Comparison of ENCODE assay signal across 20 cellular contexts in genomic region chr11:108388576-108388975, GRCh38.
DNase-seq lines count a peak whose midpoint lies in the region; ATAC-seq, FAIRE-seq and TF ChIP-seq lines count a peak whose summit lies in the region.
"Had no signal": no experiment of that assay in that cellular context is flagged by ENCODE, and none has a peak within 500 bp of the region (broad histone marks: within the 10 kb centered on the region; RNA-seq: fewer than 3 reads in every experiment).

No MANE protein-coding gene starts in this region.

- H3K9me3 ChIP-seq in gastrocnemius medialis = no peaks in the 10 kb centered on the region
- H3K9me3 ChIP-seq: BLaER1 treated with 17β-estradiol and CSF1 and Interleukin-3, amounts not matched to agents 10 nM and 100 nM; Caco-2 had no signal

- intact Hi-C loops in gastrocnemius medialis (cut with DNase I; ENCODE audit: low total_unique reads) = no loop called here

- H3K36me3 ChIP-seq in gastrocnemius medialis = no peaks in the 10 kb centered on the region
- H3K36me3 ChIP-seq: BLaER1 treated with 17β-estradiol and CSF1 and Interleukin-3, amounts not matched to agents 10 nM and 100 nM had no signal

- no peak for ATAC-seq in gastrocnemius medialis
- no peak for ATAC-seq in GM18511 (IDR thresholded peaks at IDR 0.05; ENCODE audit: unreplicated experiment)
- ATAC-seq: CD8-positive, alpha-beta T cell had no signal

- no peak overlapping the region for H3K4me3 ChIP-seq in gastrocnemius medialis
- H3K4me3 ChIP-seq: BLaER1 treated with 17β-estradiol and CSF1 and Interleukin-3, amounts not matched to agents 10 nM and 100 nM had no signal

- H3K27ac ChIP-seq in gastrocnemius medialis = no peak overlapping the region
- H3K27ac ChIP-seq: BLaER1 treated with 17β-estradiol and CSF1 and Interleukin-3, amounts not matched to agents 10 nM and 100 nM; C4-2B had no signal

- no peaks in the 10 kb centered on the region for H3K27me3 ChIP-seq in gastrocnemius medialis
- H3K27me3 ChIP-seq: BLaER1 treated with 17β-estradiol and CSF1 and Interleukin-3, amounts not matched to agents 10 nM and 100 nM had no signal

- DNase-seq in LHCN-M2 (ENCODE audit: low read depth) = peak; percentile 49
- DNase-seq in myocyte (ENCODE audit: low read depth) = peak; percentile 73
- no peak for DNase-seq in gastrocnemius medialis
- DNase-seq in urothelium cell line (ENCODE audit: low spot score) = no peak
- DNase-seq: 8988T; ACHN; AML-193; Caco-2; Calu3; CD4-positive, alpha-beta T cell; CD8-positive, alpha-beta T cell; DMS79 treated with DMSO at 0.1 percent for 48 hours; GF-D8 had no signal

- FAIRE-seq in urothelium cell line (lab: Jason Lieb, UNC) = no peak
- FAIRE-seq: A204.1, D721Med, G401.6, GM12891 had no signal

- in situ Hi-C loops in gastrocnemius medialis (cut with MboI; ENCODE audit: low sequenced_read_pairs in 4 of 4) = no loop called here

- H3K4me1 ChIP-seq in gastrocnemius medialis = no peaks in the 10 kb centered on the region
- H3K4me1 ChIP-seq: Caco-2 had no signal

- no peak for TF ChIP-seq POLR2A in gastrocnemius medialis (IDR thresholded peaks at IDR 0.05)

- no peak for TF ChIP-seq CTCF in gastrocnemius medialis (IDR thresholded peaks at IDR 0.05 in 4 of 5, conservative IDR thresholded peaks at IDR 0.05 in 1 of 5)

Comparison
In these comparisons a context has a peak if more than half of its experiments do, and no peak if none do; other contexts are left out.
1. DNase-seq: peak in LHCN-M2 (single experiment) and myocyte (single experiment); none in gastrocnemius medialis (0 of 2) and urothelium cell line (single experiment).